In the genomic region with DNA sequence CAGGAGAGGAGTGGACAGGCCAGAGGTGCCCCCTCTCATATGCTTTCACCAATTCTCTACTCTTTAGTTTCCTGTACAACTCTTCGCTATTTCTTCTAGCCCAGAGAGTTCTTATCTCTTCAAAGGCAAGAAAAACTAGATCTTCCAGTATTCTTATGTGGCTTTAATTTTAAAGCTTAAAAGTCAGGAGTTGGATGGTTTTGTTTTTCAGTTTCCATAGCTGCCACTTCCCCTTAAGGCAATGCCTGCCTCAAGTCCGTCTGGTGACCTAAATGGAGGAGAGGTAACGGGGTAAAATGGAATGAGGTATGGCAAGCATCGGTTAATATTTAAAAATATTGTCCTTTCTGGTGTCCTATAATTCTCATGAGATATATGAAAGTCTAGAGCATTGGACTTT, we compare ENCODE assay signal across 1 cellular context.
TF ChIP-seq lines count a peak whose summit lies in the region.

No MANE protein-coding gene starts in this region.

TF ChIP-seq in H1, 55 proteins besides CTCF, POLR2A, EP300 and RAD21:
- TF ChIP-seq CBX5 (IDR thresholded peaks at IDR 0.05; ENCODE audit: low read depth, low read length): no peak
- TF ChIP-seq NRF1 (IDR thresholded peaks at IDR 0.05; ENCODE audit: low read depth, low read length): no peak
- no peak for TF ChIP-seq KDM4A (IDR thresholded peaks at IDR 0.05; ENCODE audit: low read depth, low read length, severe bottlenecking)
- no peak for TF ChIP-seq JUND (IDR thresholded peaks at IDR 0.05; ENCODE audit: low read length)
- no peak for TF ChIP-seq HDAC2 (IDR thresholded peaks at IDR 0.05; ENCODE audit: borderline replicate concordance in 1 of 2, low read depth in 2 of 2, low read length in 2 of 2)
- no peak for TF ChIP-seq KDM5A (IDR thresholded peaks at IDR 0.05; ENCODE audit: low read length)
- TF ChIP-seq TAF1 (IDR thresholded peaks at IDR 0.05; ENCODE audit: low read depth, low read length): no peak
- TF ChIP-seq BRCA1 (IDR thresholded peaks at IDR 0.05; ENCODE audit: low read depth, low read length): no peak
- no peak for TF ChIP-seq SRF (IDR thresholded peaks at IDR 0.05; ENCODE audit: low read depth, low read length)
- TF ChIP-seq BCL11A (IDR thresholded peaks at IDR 0.05; ENCODE audit: low read depth in 2 of 2, low read length in 2 of 2): no peak
- no peak for TF ChIP-seq TEAD4 (IDR thresholded peaks at IDR 0.05; ENCODE audit: low read depth, low read length)
- no peak for TF ChIP-seq NANOG (IDR thresholded peaks at IDR 0.05; ENCODE audit: insufficient read depth, low read depth, low read length, poor library complexity, severe bottlenecking)
